25 cellular contexts compared by ENCODE assay signal in genomic region chr16:88540346-88540977, GRCh38. TPM values are rescaled to one million over a fixed set of nuclear protein-coding genes. Genes with fewer than 3 reads are reported as not detected.
DNase-seq lines count a peak whose midpoint lies in the region; ATAC-seq and TF ChIP-seq lines count a peak whose summit lies in the region.
"Had no signal": no experiment of that assay in that cellular context is flagged by ENCODE, and none has a peak within 500 bp of the region (broad histone marks: within the 10 kb centered on the region; RNA-seq: fewer than 3 reads in every experiment).

No MANE protein-coding gene starts in this region.

- no peaks in the 10 kb centered on the region for H3K27me3 ChIP-seq in GM23338 (ENCODE audit: insufficient read depth)
- H3K27me3 ChIP-seq in osteoblast (ENCODE audit: insufficient read depth, low read length), result peaks cover 26% of the 10 kb centered on the region

- H3K4me3 ChIP-seq in GM23338, result no peak overlapping the region
- H3K4me3 ChIP-seq in osteoblast (ENCODE audit: insufficient read depth, low read length), result no peak overlapping the region
- H3K4me3 ChIP-seq: cardiac muscle cell, lower lobe of right lung, prostate gland had no signal

- peaks cover 11% of the 10 kb centered on the region; the same call in 2 of the 3 replicates for H3K36me3 Mint-ChIP-seq in GM23338 (ENCODE audit: low read depth)
- peaks cover 12% of the 10 kb centered on the region for H3K36me3 Mint-ChIP-seq in central memory CD8-positive, alpha-beta T cell (ENCODE audit: insufficient read depth)

- no peak for ATAC-seq in GM23338
- no peak for ATAC-seq in central memory CD8-positive, alpha-beta T cell (replicated peaks; ENCODE audit: extremely low read depth, poor library complexity, severe bottlenecking)
- no peak for ATAC-seq in GM21786 (IDR thresholded peaks at IDR 0.05; ENCODE audit: unreplicated experiment)
- ATAC-seq: activated naive CD8-positive, alpha-beta T cell treated with anti-CD3 and anti-CD28 coated beads, Interleukin-2, amount 50 U/mL, for 24 hours; lower lobe of right lung had no signal

- H4K20me1 ChIP-seq in GM23338 (replicated peaks; ENCODE audit: insufficient read depth) (no peaks in the 10 kb centered on the region), osteoblast (ENCODE audit: insufficient read depth, low read length) (peaks cover 4% of the 10 kb centered on the region)

- H3K4me1 ChIP-seq in GM23338 (ENCODE audit: insufficient read depth) (no peaks in the 10 kb centered on the region), osteoblast (ENCODE audit: insufficient read depth, low read length) (no peaks in the 10 kb centered on the region)
- H3K4me1 ChIP-seq: prostate gland had no signal

- H3K27ac ChIP-seq in 22Rv1, result 0 out of 2 replicates have a peak overlapping the region, but pooled peaks have one; percentile 30
- no peak overlapping the region for H3K27ac ChIP-seq in GM23338 (ENCODE audit: low read depth)
- no peak overlapping the region for H3K27ac ChIP-seq in osteoblast (ENCODE audit: low read depth, low read length)
- H3K27ac ChIP-seq: cardiac muscle cell, lower lobe of right lung, prostate gland had no signal

- H3K79me2 ChIP-seq in GM23338 (replicated peaks; ENCODE audit: insufficient read depth), result no peaks in the 10 kb centered on the region
- H3K79me2 ChIP-seq in osteoblast (ENCODE audit: insufficient read depth, low read length), result no peaks in the 10 kb centered on the region

- H3K4me1 Mint-ChIP-seq in GM23338, result peaks cover 10% of the 10 kb centered on the region
- H3K4me1 Mint-ChIP-seq in central memory CD8-positive, alpha-beta T cell, result peaks cover 24% of the 10 kb centered on the region

- TF ChIP-seq CTCF in 22Rv1 (IDR thresholded peaks at IDR 0.05), result no peak
- TF ChIP-seq CTCF in GM23338 (conservative IDR thresholded peaks at IDR 0.05; ENCODE audit: low read depth in 2 of 2), result no peak
- no peak for TF ChIP-seq CTCF in osteoblast (IDR thresholded peaks at IDR 0.05; ENCODE audit: extremely low read depth, low read depth, low read length)

- no peak overlapping the region for H3K4me3 Mint-ChIP-seq in GM23338
- peak overlapping the region; percentile 50 for H3K4me3 Mint-ChIP-seq in central memory CD8-positive, alpha-beta T cell
- H3K4me3 Mint-ChIP-seq: activated B cell treated with CpG ODN at 0.5 μM for 24 hours; activated naive CD8-positive, alpha-beta T cell treated with anti-CD3 and anti-CD28 coated beads, Interleukin-2, amount 50 U/mL, for 24 hours; dendritic cell treated with granulocyte-macrophage colony-stimulating factor and Interleukin-4, amounts not matched to agents 40 ng/mL and 50 ng/mL, for 4 days; naive thymus-derived CD4-positive, alpha-beta T cell; T-helper 1 cell treated with Interleukin-12 subunit alpha and Interleukin-12 subunit beta and Interleukin-4 antibody, amounts not matched to agents 30 μg/mL and 1 μg/mL, for 36 hours had no signal

- peak; percentile 0 for DNase-seq in GM23338 (ENCODE audit: low spot score)
- DNase-seq in central memory CD8-positive, alpha-beta T cell (ENCODE audit: low spot score in 2 of 2), result no peak
- peak; percentile 49 for DNase-seq in osteoblast (ENCODE audit: insufficient read length, low spot score, missing footprints)
- no peak for DNase-seq in COLO829 (ENCODE audit: low spot score)
- no peak for DNase-seq in NCI-H2029 (lab: John Stamatoyannopoulos, UW)
- DNase-seq: activated B cell treated with CpG ODN at 0.5 μM for 24 hours; activated CD4-positive, alpha-beta T cell treated with anti-CD3 and anti-CD28 coated beads, Interleukin-2, amount 50 U/mL, for 1 hour; activated gamma-delta T cell treated with Interleukin-2 at 50 U/mL for 16 hours; activated naive CD8-positive, alpha-beta T cell treated with anti-CD3 and anti-CD28 coated beads, Interleukin-2, amount 50 U/mL, for 24 hours; activated T-cell treated with anti-CD3 and anti-CD28 coated beads, Interleukin-2, amount 50 U/mL, for 1 hour; DMS53; foreskin melanocyte; lower lobe of right lung; midbrain; naive thymus-derived CD4-positive, alpha-beta T cell; NCI-H1436 treated with DMSO at 0.1 percent for 48 hours; NCI-H446 treated with DMSO at 0.1 percent for 48 hours; Right ventricle myocardium superior; stimulated activated naive CD4-positive, alpha-beta T cell treated with Interleukin-2 at 50 U/mL for 16 hours had no signal

- H3K27me3 Mint-ChIP-seq in GM23338 (ENCODE audit: insufficient read depth, low read depth, poor library complexity), result peaks cover 20% of the 10 kb centered on the region
- H3K27me3 Mint-ChIP-seq in central memory CD8-positive, alpha-beta T cell, result no peaks in the 10 kb centered on the region
- H3K27me3 Mint-ChIP-seq: activated naive CD8-positive, alpha-beta T cell treated with anti-CD3 and anti-CD28 coated beads, Interleukin-2, amount 50 U/mL, for 24 hours had no signal

- peaks cover 27% of the 10 kb centered on the region for H3K9me3 Mint-ChIP-seq in GM23338
- H3K9me3 Mint-ChIP-seq in central memory CD8-positive, alpha-beta T cell, result peaks cover 7% of the 10 kb centered on the region

- H3K36me3 ChIP-seq in GM23338 (ENCODE audit: insufficient read depth), result no peaks in the 10 kb centered on the region
- H3K36me3 ChIP-seq in osteoblast (ENCODE audit: insufficient read depth, low read length), result no peaks in the 10 kb centered on the region
- H3K36me3 ChIP-seq: cardiac muscle cell, lower lobe of right lung, prostate gland had no signal

- no peak overlapping the region for H2AFZ ChIP-seq in GM23338
- no peak overlapping the region for H2AFZ ChIP-seq in osteoblast (ENCODE audit: low read length)

- no peaks in the 10 kb centered on the region for H3K9me2 ChIP-seq in GM23338 (ENCODE audit: insufficient read depth)

- peaks cover 5% of the 10 kb centered on the region; the same call in 1 of the 2 replicates for H3F3A ChIP-seq in GM23338 (replicated peaks; ENCODE audit: low read depth)

- H3K9me3 ChIP-seq in osteoblast (ENCODE audit: low read depth, low read length), result peaks cover 4% of the 10 kb centered on the region
- H3K9me3 ChIP-seq: prostate gland had no signal

- no peak overlapping the region for H3K27ac Mint-ChIP-seq in GM23338
- H3K27ac Mint-ChIP-seq in central memory CD8-positive, alpha-beta T cell (ENCODE audit: low read depth), result peak overlapping the region; percentile 57
- H3K27ac Mint-ChIP-seq: activated B cell treated with CpG ODN at 0.5 μM for 24 hours; activated naive CD8-positive, alpha-beta T cell treated with anti-CD3 and anti-CD28 coated beads, Interleukin-2, amount 50 U/mL, for 24 hours; dendritic cell treated with granulocyte-macrophage colony-stimulating factor and Interleukin-4, amounts not matched to agents 40 ng/mL and 50 ng/mL, for 4 days; naive thymus-derived CD4-positive, alpha-beta T cell; T-helper 1 cell treated with Interleukin-12 subunit alpha and Interleukin-12 subunit beta and Interleukin-4 antibody, amounts not matched to agents 30 μg/mL and 1 μg/mL, for 36 hours had no signal

- H3K4me2 ChIP-seq in GM23338, result no peak overlapping the region
- no peak overlapping the region for H3K4me2 ChIP-seq in osteoblast (ENCODE audit: insufficient read depth, low read length)

TF ChIP-seq in GM23338, 12 proteins besides CTCF, POLR2A, EP300 and RAD21 (continues in another document):
- no peak for TF ChIP-seq REST (IDR thresholded peaks at IDR 0.05; ENCODE audit: unreplicated experiment)
- no peak for TF ChIP-seq ZNF331 (CRISPR knock-in tag; IDR thresholded peaks at IDR 0.05; ENCODE audit: low read depth)
- no peak for TF ChIP-seq JUNB (IDR thresholded peaks at IDR 0.05; ENCODE audit: unreplicated experiment)
- no peak for TF ChIP-seq STAT1 (IDR thresholded peaks at IDR 0.05; ENCODE audit: unreplicated experiment)
- TF ChIP-seq ETS1 (IDR thresholded peaks at IDR 0.05), result no peak
- no peak for TF ChIP-seq EZH2phosphoT487 (IDR thresholded peaks at IDR 0.05; ENCODE audit: unreplicated experiment)
- no peak for TF ChIP-seq NANOG (IDR thresholded peaks at IDR 0.05; ENCODE audit: borderline replicate concordance)
- TF ChIP-seq EZH2 (IDR thresholded peaks at IDR 0.05; ENCODE audit: low read depth, unreplicated experiment), result no peak
- TF ChIP-seq ZNF114 (CRISPR knock-in tag; IDR thresholded peaks at IDR 0.05), result no peak
- TF ChIP-seq CREB1 (CRISPR knock-in tag; IDR thresholded peaks at IDR 0.05; ENCODE audit: low read depth), result no peak
- TF ChIP-seq POLR2AphosphoS5 (IDR thresholded peaks at IDR 0.05; ENCODE audit: low read depth), result no peak

RNA-seq across cellular contexts. Expression of gene ZC3H18, which starts 29.7 kb away (rescaled TPM):
- total RNA-seq in GM23338 (2014; rRNA removed; shearing (Covaris generic)), result 25.2 and 30.0 TPM in 2 replicates
- 40.1 and 40.7 TPM in 2 replicates for polyA plus RNA-seq in GM23338 (2016; fragmentation: Nextera tagmentation; extraction: Ambion mirVana)
- total RNA-seq in osteoblast, result 10.6 and 10.9 TPM in 2 replicates

Comparison
In these comparisons a context has a peak if more than half of its experiments do, and no peak if none do; other contexts are left out.
1. DNase-seq: peak in GM23338 (single experiment) and osteoblast (single experiment); none in central memory CD8-positive, alpha-beta T cell (0 of 2), COLO829 (single experiment) and NCI-H2029 (single experiment).